Comparison of ENCODE assay signal across 8 cellular contexts in genomic region chr9:99906403-99907207, GRCh38. TPM values are rescaled to one million over a fixed set of nuclear protein-coding genes. Genes with fewer than 3 reads are reported as not detected.
A peak's percentile ranks its signal among the peaks of the same experiment; 100 is the strongest.
DNase-seq lines count a peak whose midpoint lies in the region; ATAC-seq and TF ChIP-seq lines count a peak whose summit lies in the region.

Gene STX17, plus strand, starts transcription at chr9:99906654. Its CDS starts 8,586 bp downstream, at chr9:99915240.

- H3K27me3 Mint-ChIP-seq in CD4-positive, alpha-beta T cell: no peaks in the 10 kb centered on the region
- peaks cover 6% of the 10 kb centered on the region for H3K27me3 Mint-ChIP-seq in mesothelial cell of epicardium (ENCODE audit: low read depth)

- H3K4me1 Mint-ChIP-seq in CD4-positive, alpha-beta T cell (ENCODE audit: low read depth): peaks cover 46% of the 10 kb centered on the region
- H3K4me1 Mint-ChIP-seq in mesothelial cell of epicardium: peaks cover 22% of the 10 kb centered on the region

- H3K9me3 ChIP-seq in CD4-positive, alpha-beta T cell (ENCODE audit: control insufficient read depth, low read length): no peaks in the 10 kb centered on the region

- peak; percentile 89 for ATAC-seq in CD4-positive, alpha-beta T cell (ENCODE audit: poor library complexity)
- ATAC-seq in GM19395 (IDR thresholded peaks at IDR 0.05; ENCODE audit: unreplicated experiment) (peak; percentile 89), HG03565 (IDR thresholded peaks at IDR 0.05; ENCODE audit: unreplicated experiment) (peak; percentile 71)

- TF ChIP-seq CTCF in CD4-positive, alpha-beta T cell (IDR thresholded peaks at IDR 0.05): no peak
- no peak for TF ChIP-seq CTCF in mesothelial cell of epicardium (IDR thresholded peaks at IDR 0.05; ENCODE audit: unreplicated experiment)

- peak within 1 kb of the TSS; percentile 100 for H3K4me3 Mint-ChIP-seq in CD4-positive, alpha-beta T cell
- H3K4me3 Mint-ChIP-seq in mesothelial cell of epicardium: peak within 1 kb of the TSS; percentile 98

- intact Hi-C loops in CD4-positive, alpha-beta T cell (cut with DNase I, micrococcal nuclease): loop anchor here (1.0 to 10.0 kb wide), 8 partner anchors 85 to 1491 kb away; partner anchors contain the start of genes ERP44 (in 2 of the 2), INVS (in 2 of the 2), ALG2 (in 1 of the 2) and GALNT12 (in 1 of the 2)

- no peaks in the 10 kb centered on the region for H3K27me3 ChIP-seq in CD4-positive, alpha-beta T cell (ENCODE audit: control insufficient read depth, insufficient read depth, low read length)

- POLR2A ChIA-PET in CD4-positive, alpha-beta T cell (lab: Charles Lee): interaction anchor here (0.6 to 3.5 kb wide), 17 partner anchors 8 to 1492 kb away, joined by 3 to 49 read pairs (median 4); partner anchors contain the start of genes ERP44, INVS, MRPL50 and NR4A3

- CTCF ChIA-PET in CD4-positive, alpha-beta T cell (lab: Charles Lee): interaction anchor here (1.6 to 2.1 kb wide), 4 partner anchors 11 to 87 kb away, joined by 4 to 7 read pairs (median 6); partner anchors contain the start of gene NR4A3

- H3K27ac ChIP-seq in CD4-positive, alpha-beta T cell (ENCODE audit: low read depth, low read length): peak within 1 kb of the TSS; percentile 98

- H3K9me3 Mint-ChIP-seq in CD4-positive, alpha-beta T cell: no peaks in the 10 kb centered on the region
- no peaks in the 10 kb centered on the region for H3K9me3 Mint-ChIP-seq in mesothelial cell of epicardium

- peak within 1 kb of the TSS; percentile 100 for H3K27ac Mint-ChIP-seq in CD4-positive, alpha-beta T cell
- peak within 1 kb of the TSS; percentile 99 for H3K27ac Mint-ChIP-seq in mesothelial cell of epicardium

- in situ Hi-C loops in endometrial microvascular endothelial cells (cut with HindIII; ENCODE audit: inconsistent ontology term, low pct_unique_long_range_greater_than_20kb, low sequenced_read_pairs): no loop called here

- H3K36me3 Mint-ChIP-seq in CD4-positive, alpha-beta T cell (ENCODE audit: low read depth): peaks cover 17% of the 10 kb centered on the region
- peaks cover 6% of the 10 kb centered on the region for H3K36me3 Mint-ChIP-seq in mesothelial cell of epicardium

- peak; percentile 69 to 85 (median 77) for DNase-seq in CD4-positive, alpha-beta T cell
- DNase-seq in NOMO-1 treated with DMSO at 0.1 percent for 48 hours (lab: John Stamatoyannopoulos, UW; ENCODE audit: unreplicated experiment) (peak; percentile 75), mesothelial cell of epicardium (ENCODE audit: low spot score in 2 of 2, unreplicated experiment in 2 of 2) (peak; percentile 78 to 92)
- peak; percentile 49 for DNase-seq in activated CD8-positive, alpha-beta memory T cell treated with anti-CD3 and anti-CD28 coated beads, Interleukin-2, amount 50 U/mL, for 1 hour (ENCODE audit: extremely low read depth)
- peak; percentile 71 to 72 for DNase-seq in stimulated activated CD8-positive, alpha-beta memory T cell treated with anti-CD3 and anti-CD28 coated beads, Interleukin-15, amount 100 ng/mL, for 48 hours (ENCODE audit: low read depth in 2 of 2)

RNA-seq across cellular contexts. Expression of gene STX17, which starts in this region (rescaled TPM):
- 10 to 100 TPM; 29.3 to 31.3 TPM for total RNA-seq in CD4-positive, alpha-beta T cell
- total RNA-seq in endometrial microvascular endothelial cells (ENCODE audit: inconsistent ontology term) (12.3 TPM), mesothelial cell of epicardium (49.8 to 52.3 TPM (median 52.3 TPM) in 3 replicates)

Comparison
In these comparisons a context has a peak if more than half of its experiments do, and no peak if none do; other contexts are left out.
1. Peak in every context shown above with its lines: DNase-seq, ATAC-seq and H3K27ac ChIP-seq.